1 cellular context compared by ENCODE assay signal in genomic region chr15:101251830-101252820, GRCh38.
TF ChIP-seq lines count a peak whose summit lies in the region.

A gene with protein sequence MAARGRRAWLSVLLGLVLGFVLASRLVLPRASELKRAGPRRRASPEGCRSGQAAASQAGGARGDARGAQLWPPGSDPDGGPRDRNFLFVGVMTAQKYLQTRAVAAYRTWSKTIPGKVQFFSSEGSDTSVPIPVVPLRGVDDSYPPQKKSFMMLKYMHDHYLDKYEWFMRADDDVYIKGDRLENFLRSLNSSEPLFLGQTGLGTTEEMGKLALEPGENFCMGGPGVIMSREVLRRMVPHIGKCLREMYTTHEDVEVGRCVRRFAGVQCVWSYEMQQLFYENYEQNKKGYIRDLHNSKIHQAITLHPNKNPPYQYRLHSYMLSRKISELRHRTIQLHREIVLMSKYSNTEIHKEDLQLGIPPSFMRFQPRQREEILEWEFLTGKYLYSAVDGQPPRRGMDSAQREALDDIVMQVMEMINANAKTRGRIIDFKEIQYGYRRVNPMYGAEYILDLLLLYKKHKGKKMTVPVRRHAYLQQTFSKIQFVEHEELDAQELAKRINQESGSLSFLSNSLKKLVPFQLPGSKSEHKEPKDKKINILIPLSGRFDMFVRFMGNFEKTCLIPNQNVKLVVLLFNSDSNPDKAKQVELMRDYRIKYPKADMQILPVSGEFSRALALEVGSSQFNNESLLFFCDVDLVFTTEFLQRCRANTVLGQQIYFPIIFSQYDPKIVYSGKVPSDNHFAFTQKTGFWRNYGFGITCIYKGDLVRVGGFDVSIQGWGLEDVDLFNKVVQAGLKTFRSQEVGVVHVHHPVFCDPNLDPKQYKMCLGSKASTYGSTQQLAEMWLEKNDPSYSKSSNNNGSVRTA (minus strand): TSS chr15:101252048. CDS start chr15:101251456, 592 bp downstream.

TF ChIP-seq in HepG2, 621 proteins besides CTCF, POLR2A, EP300 and RAD21 (continued from another document and continues in another):
- TF ChIP-seq GMEB2 (CRISPR knock-in tag; IDR thresholded peaks at IDR 0.05; ENCODE audit: low read depth) = peak; percentile 43; the same call in 1 of the 2 replicates
- peak; percentile 76 for TF ChIP-seq ZNF574 (CRISPR knock-in tag; IDR thresholded peaks at IDR 0.05)
- no peak for TF ChIP-seq ZNF17 (CRISPR knock-in tag; IDR thresholded peaks at IDR 0.05)
- TF ChIP-seq HOXA5 (CRISPR knock-in tag; IDR thresholded peaks at IDR 0.05) = peak; percentile 34; the same call in 1 of the 2 replicates
- peak; percentile 26; the same call in 1 of the 2 replicates for TF ChIP-seq ZNF563 (CRISPR knock-in tag; IDR thresholded peaks at IDR 0.05)
- 0 out of 2 replicates have a peak, but pooled peaks have one; percentile 4 for TF ChIP-seq SOX5 (CRISPR knock-in tag; IDR thresholded peaks at IDR 0.05; ENCODE audit: borderline replicate concordance)
- TF ChIP-seq CC2D1A (CRISPR knock-in tag; IDR thresholded peaks at IDR 0.05) = no peak
- peak; percentile 76 for TF ChIP-seq HOXA3 (CRISPR knock-in tag; IDR thresholded peaks at IDR 0.05)
- no peak for TF ChIP-seq ZNF615 (CRISPR knock-in tag; IDR thresholded peaks at IDR 0.05; ENCODE audit: borderline replicate concordance)
- TF ChIP-seq, protein P1, sequence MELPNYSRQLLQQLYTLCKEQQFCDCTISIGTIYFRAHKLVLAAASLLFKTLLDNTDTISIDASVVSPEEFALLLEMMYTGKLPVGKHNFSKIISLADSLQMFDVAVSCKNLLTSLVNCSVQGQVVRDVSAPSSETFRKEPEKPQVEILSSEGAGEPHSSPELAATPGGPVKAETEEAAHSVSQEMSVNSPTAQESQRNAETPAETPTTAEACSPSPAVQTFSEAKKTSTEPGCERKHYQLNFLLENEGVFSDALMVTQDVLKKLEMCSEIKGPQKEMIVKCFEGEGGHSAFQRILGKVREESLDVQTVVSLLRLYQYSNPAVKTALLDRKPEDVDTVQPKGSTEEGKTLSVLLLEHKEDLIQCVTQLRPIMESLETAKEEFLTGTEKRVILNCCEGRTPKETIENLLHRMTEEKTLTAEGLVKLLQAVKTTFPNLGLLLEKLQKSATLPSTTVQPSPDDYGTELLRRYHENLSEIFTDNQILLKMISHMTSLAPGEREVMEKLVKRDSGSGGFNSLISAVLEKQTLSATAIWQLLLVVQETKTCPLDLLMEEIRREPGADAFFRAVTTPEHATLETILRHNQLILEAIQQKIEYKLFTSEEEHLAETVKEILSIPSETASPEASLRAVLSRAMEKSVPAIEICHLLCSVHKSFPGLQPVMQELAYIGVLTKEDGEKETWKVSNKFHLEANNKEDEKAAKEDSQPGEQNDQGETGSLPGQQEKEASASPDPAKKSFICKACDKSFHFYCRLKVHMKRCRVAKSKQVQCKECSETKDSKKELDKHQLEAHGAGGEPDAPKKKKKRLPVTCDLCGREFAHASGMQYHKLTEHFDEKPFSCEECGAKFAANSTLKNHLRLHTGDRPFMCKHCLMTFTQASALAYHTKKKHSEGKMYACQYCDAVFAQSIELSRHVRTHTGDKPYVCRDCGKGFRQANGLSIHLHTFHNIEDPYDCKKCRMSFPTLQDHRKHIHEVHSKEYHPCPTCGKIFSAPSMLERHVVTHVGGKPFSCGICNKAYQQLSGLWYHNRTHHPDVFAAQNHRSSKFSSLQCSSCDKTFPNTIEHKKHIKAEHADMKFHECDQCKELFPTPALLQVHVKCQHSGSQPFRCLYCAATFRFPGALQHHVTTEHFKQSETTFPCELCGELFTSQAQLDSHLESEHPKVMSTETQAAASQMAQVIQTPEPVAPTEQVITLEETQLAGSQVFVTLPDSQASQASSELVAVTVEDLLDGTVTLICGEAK (IDR thresholded peaks at IDR 0.05) = no peak
- TF ChIP-seq, protein P1 (CRISPR knock-in tag; IDR thresholded peaks at IDR 0.05) = peak; percentile 12; the same call in 1 of the 2 replicates
- TF ChIP-seq JUNB (CRISPR knock-in tag; IDR thresholded peaks at IDR 0.05; ENCODE audit: borderline replicate concordance) = no peak; the same call in 1 of the 2 replicates
- no peak for TF ChIP-seq FOXA1 (IDR thresholded peaks at IDR 0.05)
- TF ChIP-seq FOXA1 (CRISPR knock-in tag; IDR thresholded peaks at IDR 0.05) = 0 out of 2 replicates have a peak, but pooled peaks have one; percentile 5
- 0 out of 4 replicates have a peak, but pooled peaks of 1 of the 2 experiments have one; percentile 36 for TF ChIP-seq ATF4 (CRISPR knock-in tag; IDR thresholded peaks at IDR 0.05)
- peak; percentile 26 for TF ChIP-seq CBX1 (IDR thresholded peaks at IDR 0.05; ENCODE audit: low read depth)
- TF ChIP-seq HBP1 (CRISPR knock-in tag; IDR thresholded peaks at IDR 0.05; ENCODE audit: low read depth) = peak; percentile 78; the same call in 1 of the 2 replicates
- no peak for TF ChIP-seq ZBTB20 (CRISPR knock-in tag; IDR thresholded peaks at IDR 0.05; ENCODE audit: borderline replicate concordance, low read depth)
- TF ChIP-seq FOXC1 (CRISPR knock-in tag; IDR thresholded peaks at IDR 0.05; ENCODE audit: borderline replicate concordance) = peak; percentile 33; the same call in 1 of the 2 replicates
- 0 out of 2 replicates have a peak, but pooled peaks have one; percentile 56 for TF ChIP-seq ETV6 (CRISPR knock-in tag; conservative IDR thresholded peaks at IDR 0.05)
- peak; percentile 26; the same call in 1 of the 2 replicates for TF ChIP-seq FOXK1 (CRISPR knock-in tag; IDR thresholded peaks at IDR 0.05; ENCODE audit: borderline replicate concordance, low read depth)
- TF ChIP-seq, protein P2, sequence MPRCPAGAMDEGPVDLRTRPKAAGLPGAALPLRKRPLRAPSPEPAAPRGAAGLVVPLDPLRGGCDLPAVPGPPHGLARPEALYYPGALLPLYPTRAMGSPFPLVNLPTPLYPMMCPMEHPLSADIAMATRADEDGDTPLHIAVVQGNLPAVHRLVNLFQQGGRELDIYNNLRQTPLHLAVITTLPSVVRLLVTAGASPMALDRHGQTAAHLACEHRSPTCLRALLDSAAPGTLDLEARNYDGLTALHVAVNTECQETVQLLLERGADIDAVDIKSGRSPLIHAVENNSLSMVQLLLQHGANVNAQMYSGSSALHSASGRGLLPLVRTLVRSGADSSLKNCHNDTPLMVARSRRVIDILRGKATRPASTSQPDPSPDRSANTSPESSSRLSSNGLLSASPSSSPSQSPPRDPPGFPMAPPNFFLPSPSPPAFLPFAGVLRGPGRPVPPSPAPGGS (CRISPR knock-in tag; IDR thresholded peaks at IDR 0.05) = no peak
- peak; percentile 93 for TF ChIP-seq HNRNPLL (IDR thresholded peaks at IDR 0.05; ENCODE audit: low read depth, low read length, poor library complexity, severe bottlenecking)
- TF ChIP-seq ZSCAN29 (CRISPR knock-in tag; conservative IDR thresholded peaks at IDR 0.05) = no peak
- peak; percentile 25; the same call in 1 of the 2 replicates for TF ChIP-seq STAG1 (CRISPR knock-in tag; IDR thresholded peaks at IDR 0.05)
- TF ChIP-seq CCDC6 (CRISPR knock-in tag; IDR thresholded peaks at IDR 0.05) = peak; percentile 2
- TF ChIP-seq HDAC1 (CRISPR knock-in tag; IDR thresholded peaks at IDR 0.05) = peak; percentile 65
- TF ChIP-seq ZNF264 (CRISPR knock-in tag; IDR thresholded peaks at IDR 0.05) = 0 out of 2 replicates have a peak, but pooled peaks have one; percentile 25
- no peak for TF ChIP-seq PHF20 (CRISPR knock-in tag; IDR thresholded peaks at IDR 0.05)
- peak; percentile 82 for TF ChIP-seq RBFOX2 (IDR thresholded peaks at IDR 0.05; ENCODE audit: low read depth, low read length)
- peak; percentile 16; the same call in 1 of the 2 replicates for TF ChIP-seq ZNF768 (CRISPR knock-in tag; IDR thresholded peaks at IDR 0.05)
- TF ChIP-seq SIN3A (IDR thresholded peaks at IDR 0.05; ENCODE audit: borderline replicate concordance, low read depth, low read length) = peak; percentile 50; the same call in 1 of the 2 replicates
- peak; percentile 85 for TF ChIP-seq NFYB (CRISPR knock-in tag; IDR thresholded peaks at IDR 0.05)
- TF ChIP-seq, protein P3, sequence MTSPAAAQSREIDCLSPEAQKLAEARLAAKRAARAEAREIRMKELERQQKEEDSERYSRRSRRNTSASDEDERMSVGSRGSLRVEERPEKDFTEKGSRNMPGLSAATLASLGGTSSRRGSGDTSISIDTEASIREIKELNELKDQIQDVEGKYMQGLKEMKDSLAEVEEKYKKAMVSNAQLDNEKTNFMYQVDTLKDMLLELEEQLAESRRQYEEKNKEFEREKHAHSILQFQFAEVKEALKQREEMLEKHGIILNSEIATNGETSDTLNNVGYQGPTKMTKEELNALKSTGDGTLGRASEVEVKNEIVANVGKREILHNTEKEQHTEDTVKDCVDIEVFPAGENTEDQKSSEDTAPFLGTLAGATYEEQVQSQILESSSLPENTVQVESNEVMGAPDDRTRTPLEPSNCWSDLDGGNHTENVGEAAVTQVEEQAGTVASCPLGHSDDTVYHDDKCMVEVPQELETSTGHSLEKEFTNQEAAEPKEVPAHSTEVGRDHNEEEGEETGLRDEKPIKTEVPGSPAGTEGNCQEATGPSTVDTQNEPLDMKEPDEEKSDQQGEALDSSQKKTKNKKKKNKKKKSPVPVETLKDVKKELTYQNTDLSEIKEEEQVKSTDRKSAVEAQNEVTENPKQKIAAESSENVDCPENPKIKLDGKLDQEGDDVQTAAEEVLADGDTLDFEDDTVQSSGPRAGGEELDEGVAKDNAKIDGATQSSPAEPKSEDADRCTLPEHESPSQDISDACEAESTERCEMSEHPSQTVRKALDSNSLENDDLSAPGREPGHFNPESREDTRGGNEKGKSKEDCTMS (CRISPR knock-in tag; conservative IDR thresholded peaks at IDR 0.05) = no peak
- TF ChIP-seq XBP1 (CRISPR knock-in tag; IDR thresholded peaks at IDR 0.05) = no peak
